ENCODE assay signal across 8 cellular contexts in the genomic region with DNA sequence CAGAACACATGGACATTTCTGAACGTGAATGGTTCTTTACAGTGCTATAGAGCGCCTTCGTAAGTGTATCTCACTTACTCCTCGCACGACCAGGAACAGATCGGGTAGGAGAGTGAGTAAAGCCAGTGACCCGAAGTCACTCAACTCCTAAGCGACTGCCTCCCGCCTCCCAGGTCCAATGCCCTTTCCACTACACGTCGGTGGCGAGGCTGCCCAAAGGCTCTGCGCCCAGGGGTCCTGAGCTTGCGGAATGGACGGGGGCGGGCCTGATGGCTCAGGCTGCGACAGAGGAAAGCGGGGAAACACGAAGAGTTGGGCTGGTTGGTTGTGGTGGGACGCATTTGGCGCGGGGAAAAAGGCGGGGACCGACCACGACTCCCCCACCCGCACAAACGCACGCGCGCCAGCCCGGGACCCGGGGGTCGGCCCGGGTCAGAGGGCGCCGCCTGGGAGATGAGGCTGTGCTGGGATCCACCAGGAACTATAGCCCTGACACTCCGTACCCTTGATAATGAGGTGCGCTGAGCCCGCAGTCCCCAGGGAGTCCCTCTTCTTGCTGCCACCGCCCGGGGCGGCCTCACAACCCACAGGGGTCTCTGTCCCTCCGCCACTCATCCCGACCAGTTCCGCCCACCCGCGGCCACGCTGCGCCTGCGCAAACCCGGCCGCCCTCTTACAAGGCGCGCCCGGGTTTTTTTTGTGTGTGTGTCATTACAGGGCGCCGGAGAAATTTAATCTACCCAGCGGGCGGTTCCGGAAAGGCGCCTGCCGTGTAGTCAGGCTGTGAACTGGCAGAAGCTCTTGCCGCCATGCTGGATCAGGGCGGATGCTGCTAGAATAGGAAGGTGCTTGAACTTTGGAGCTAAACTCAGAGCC. TPM values are rescaled to one million over a fixed set of nuclear protein-coding genes. Genes with fewer than 3 reads are reported as not detected.
DNase-seq lines count a peak whose midpoint lies in the region; ATAC-seq and TF ChIP-seq lines count a peak whose summit lies in the region.

BLOC1S5 (minus strand) TSS at position 628 of the 876 bp plus-strand sequence; CDS start at position 615, 13 bp downstream.

- no peaks in the 10 kb centered on the region for H3K9me3 ChIP-seq in IMR-90 (ENCODE audit: control insufficient read depth, insufficient read depth, low read length)
- H3K9me3 ChIP-seq in mononuclear cell (ENCODE audit: low read depth, low read length): no peaks in the 10 kb centered on the region

- POLR2A ChIA-PET in IMR-90 (lab: Charles Lee; ENCODE audit: unreplicated experiment): interaction anchor here (0.5 kb wide), 1 partner anchor 425 kb away, joined by 3 read pairs; no protein-coding TSS in a partner anchor

- peak within 1 kb of the TSS; percentile 91 for H3K4ac ChIP-seq in IMR-90 (ENCODE audit: low read depth, low read length)

- no TSS peak for BruUV-seq in IMR-90 (replicated peaks; lab: Mats Ljungman, UMichigan)

- peak within 1 kb of the TSS; percentile 92 for H4K5ac ChIP-seq in IMR-90 (ENCODE audit: low read depth, low read length)

- peak within 1 kb of the TSS; percentile 85 to 98 for H4K8ac ChIP-seq in IMR-90 (ENCODE audit: low read depth in 2 of 2, low read length in 2 of 2)

- no peaks in the 10 kb centered on the region for H3K27me3 ChIP-seq in IMR-90 (ENCODE audit: control insufficient read depth, insufficient read depth, low read length)
- no peaks in the 10 kb centered on the region for H3K27me3 ChIP-seq in mononuclear cell (ENCODE audit: insufficient read depth, low read length)

- TF ChIP-seq POLR2A in IMR-90 (IDR thresholded peaks at IDR 0.05; ENCODE audit: low read depth, low read length): peak; percentile 75

- ATAC-seq in GM21528 (IDR thresholded peaks at IDR 0.05; ENCODE audit: low FRiP score, unreplicated experiment) (peak; percentile 93), IMR-90 (ENCODE audit: low read depth) (peak; percentile 95)

- H3K9me1 ChIP-seq in IMR-90 (ENCODE audit: insufficient read depth, low read length): no peaks in the 10 kb centered on the region; the same call in 1 of the 2 replicates

- 0% methylated on average over 9 of the region's 64 CpGs; no CpG with 5 or more reads in 1 of the 2 experiments for WGBS in IMR-90 (ENCODE audit: extremely low coverage in 2 of 2, insufficient read length in 1 of 2), 2 experiments

- H3K14ac ChIP-seq in IMR-90 (replicated peaks; ENCODE audit: low read depth, low read length): peak within 1 kb of the TSS; percentile 86

- no peaks in the 10 kb centered on the region for H4K20me1 ChIP-seq in IMR-90 (ENCODE audit: insufficient read depth, low read length)

- DNase-seq in DMS 273 treated with DMSO at 0.1 percent for 48 hours (lab: John Stamatoyannopoulos, UW) (peak; percentile 94), IMR-90 (peak; percentile 97), OCI-M1 (lab: John Stamatoyannopoulos, UW) (peak; percentile 99), activated T-cell treated with anti-CD3 and anti-CD28 coated beads for 24 hours (ENCODE audit: low read depth) (peak; percentile 98), epithelial cell of esophagus (ENCODE audit: low read depth) (peak; percentile 98)
- peak; percentile 86 to 95 for DNase-seq in stimulated activated CD8-positive, alpha-beta memory T cell treated with anti-CD3 and anti-CD28 coated beads, Interleukin-4, amount 100 ng/mL, for 1 hour (ENCODE audit: low read depth in 2 of 2, low spot score in 1 of 2)

- H3K79me1 ChIP-seq in IMR-90 (ENCODE audit: low read depth in 1 of 2, low read length in 2 of 2): peaks cover 0 to 8% of the 10 kb centered on the region in 2 experiments; a peak in 1 of 4 replicates

- H3K23ac ChIP-seq in IMR-90 (ENCODE audit: low read depth, low read length): peak within 1 kb of the TSS; percentile 61; the same call in 1 of the 2 replicates

- CTCF ChIA-PET in IMR-90 (lab: Yijun Ruan, JAX): interaction anchor here (0.6 to 1.2 kb wide), 2 partner anchors 167 to 341 kb away, joined by 3 read pairs; no protein-coding TSS in a partner anchor

- peak within 1 kb of the TSS; percentile 62 for H2BK20ac ChIP-seq in IMR-90 (ENCODE audit: low read depth, low read length)

- peak within 1 kb of the TSS; percentile 68 for H4K91ac ChIP-seq in IMR-90 (ENCODE audit: insufficient read depth, low read depth, low read length)

- H3K36me3 ChIP-seq in IMR-90 (ENCODE audit: control insufficient read depth, insufficient read depth, low read length): no peaks in the 10 kb centered on the region

- in situ Hi-C loops in IMR-90 (cut with MboI; ENCODE audit: low sequenced_read_pairs): loop anchor here (25.0 kb wide), 1 partner anchor 777 kb away; no protein-coding TSS in a partner anchor

- H2BK15ac ChIP-seq in IMR-90 (ENCODE audit: low read depth, low read length): peak within 1 kb of the TSS; percentile 73

- peak within 1 kb of the TSS; percentile 78 for H2BK5ac ChIP-seq in IMR-90 (ENCODE audit: low read depth, low read length, poor library complexity, severe bottlenecking)

- H3K18ac ChIP-seq in IMR-90 (ENCODE audit: low read depth, low read length): peak within 1 kb of the TSS; percentile 38

- H3K27ac ChIP-seq in IMR-90 (ENCODE audit: insufficient read depth, low read length): peak within 1 kb of the TSS; percentile 80

- H3K9ac ChIP-seq in IMR-90 (ENCODE audit: low read depth, low read length): peak within 1 kb of the TSS; percentile 84

- H3K4me3 ChIP-seq in IMR-90 (ENCODE audit: insufficient read depth, low read depth, low read length) (peak within 1 kb of the TSS; percentile 82), epithelial cell of esophagus (ENCODE audit: low read length) (peak within 1 kb of the TSS; percentile 91), mononuclear cell (ENCODE audit: low read length) (peak within 1 kb of the TSS; percentile 90)

- H2AFZ ChIP-seq in IMR-90 (replicated peaks; ENCODE audit: low read length, poor library complexity): peak within 1 kb of the TSS; percentile 99

- intact Hi-C loops in IMR-90 (cut with micrococcal nuclease): loop anchor here (1.0 kb wide), 1 partner anchor 155 kb away; no protein-coding TSS in a partner anchor

- H3K4me1 ChIP-seq in IMR-90 (ENCODE audit: control insufficient read depth, insufficient read depth, low read length) (no peaks in the 10 kb centered on the region), mononuclear cell (ENCODE audit: insufficient read depth, low read length) (peaks cover 11% of the 10 kb centered on the region)

- H3K56ac ChIP-seq in IMR-90 (ENCODE audit: extremely low read depth, insufficient read depth, low read length): peak within 1 kb of the TSS; percentile 56

- peak within 1 kb of the TSS; percentile 91 for H2AK9ac ChIP-seq in IMR-90 (replicated peaks; ENCODE audit: low read depth, low read length, poor library complexity)

- peak within 1 kb of the TSS; percentile 84 for H2BK120ac ChIP-seq in IMR-90 (ENCODE audit: low read depth, low read length)

- 0 out of 2 replicates have a peak, but pooled peaks have one; percentile 6 for TF ChIP-seq CTCF in IMR-90 (conservative IDR thresholded peaks at IDR 0.05; ENCODE audit: low read depth, low read length)
- no peak for TF ChIP-seq CTCF in epithelial cell of esophagus (IDR thresholded peaks at IDR 0.05; ENCODE audit: insufficient read depth, low read depth, low read length, missing control alignments)

- peak within 1 kb of the TSS; percentile 73 for H3K4me2 ChIP-seq in IMR-90 (ENCODE audit: low read depth, low read length)

- peak; percentile 2; the same call in 1 of the 2 replicates for TF ChIP-seq RAD21 in IMR-90 (IDR thresholded peaks at IDR 0.05; ENCODE audit: low read length)

- peak within 1 kb of the TSS; percentile 73 for H2AK5ac ChIP-seq in IMR-90 (ENCODE audit: low read depth, low read length)

- dilution Hi-C loops in IMR-90 (cut with HindIII; ENCODE audit: low sequenced_read_pairs, unreplicated experiment): no loop called here

TF ChIP-seq in IMR-90, 13 proteins besides CTCF, POLR2A, EP300 and RAD21 (continues in another document):
- TF ChIP-seq FOS (IDR thresholded peaks at IDR 0.05; ENCODE audit: low read depth, low read length) (peak; percentile 26; the same call in 1 of the 2 replicates), MXI1 (IDR thresholded peaks at IDR 0.05; ENCODE audit: borderline replicate concordance, low read depth, low read length) (peak; percentile 29; the same call in 1 of the 2 replicates), CEBPB (IDR thresholded peaks at IDR 0.05; ENCODE audit: low read depth, low read length) (no peak), SMC3 (IDR thresholded peaks at IDR 0.05; ENCODE audit: low read depth, low read length) (no peak), MAZ (IDR thresholded peaks at IDR 0.05; ENCODE audit: borderline replicate concordance, low read depth, low read length) (no peak), CHD1 (IDR thresholded peaks at IDR 0.05; ENCODE audit: low read depth, low read length) (no peak), RFX5 (IDR thresholded peaks at IDR 0.05; ENCODE audit: low read depth, low read length) (no peak), MAFK (IDR thresholded peaks at IDR 0.05; ENCODE audit: low read depth, low read length) (no peak), RCOR1 (IDR thresholded peaks at IDR 0.05; ENCODE audit: insufficient replicate concordance, low read length) (no peak), NFE2L2 (IDR thresholded peaks at IDR 0.05; ENCODE audit: low read depth, low read length) (no peak)
- TF ChIP-seq, protein P1, sequence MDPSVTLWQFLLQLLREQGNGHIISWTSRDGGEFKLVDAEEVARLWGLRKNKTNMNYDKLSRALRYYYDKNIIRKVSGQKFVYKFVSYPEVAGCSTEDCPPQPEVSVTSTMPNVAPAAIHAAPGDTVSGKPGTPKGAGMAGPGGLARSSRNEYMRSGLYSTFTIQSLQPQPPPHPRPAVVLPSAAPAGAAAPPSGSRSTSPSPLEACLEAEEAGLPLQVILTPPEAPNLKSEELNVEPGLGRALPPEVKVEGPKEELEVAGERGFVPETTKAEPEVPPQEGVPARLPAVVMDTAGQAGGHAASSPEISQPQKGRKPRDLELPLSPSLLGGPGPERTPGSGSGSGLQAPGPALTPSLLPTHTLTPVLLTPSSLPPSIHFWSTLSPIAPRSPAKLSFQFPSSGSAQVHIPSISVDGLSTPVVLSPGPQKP (IDR thresholded peaks at IDR 0.05; ENCODE audit: borderline replicate concordance, low read depth, low read length): no peak
- TF ChIP-seq, protein P2, sequence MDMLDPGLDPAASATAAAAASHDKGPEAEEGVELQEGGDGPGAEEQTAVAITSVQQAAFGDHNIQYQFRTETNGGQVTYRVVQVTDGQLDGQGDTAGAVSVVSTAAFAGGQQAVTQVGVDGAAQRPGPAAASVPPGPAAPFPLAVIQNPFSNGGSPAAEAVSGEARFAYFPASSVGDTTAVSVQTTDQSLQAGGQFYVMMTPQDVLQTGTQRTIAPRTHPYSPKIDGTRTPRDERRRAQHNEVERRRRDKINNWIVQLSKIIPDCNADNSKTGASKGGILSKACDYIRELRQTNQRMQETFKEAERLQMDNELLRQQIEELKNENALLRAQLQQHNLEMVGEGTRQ (IDR thresholded peaks at IDR 0.05; ENCODE audit: low read depth, low read length): peak; percentile 21; the same call in 1 of the 2 replicates

RNA-seq across cellular contexts. Expression of gene BLOC1S5, which starts in this region (rescaled TPM):
- 17.2 and 18.3 TPM in 2 replicates for total RNA-seq in IMR-90 (2012; rRNA removed)
- polyA plus RNA-seq in IMR-90 (2012; rRNA removed): 4.3 and 4.8 TPM in 2 replicates
- 1.3 and 1.7 TPM in 2 replicates for polyA plus RNA-seq in IMR-90 (2012; cell fraction: cytosol; rRNA removed)
- 0.17 and 1.5 TPM in 2 replicates for polyA plus RNA-seq in IMR-90 (2012; cell fraction: nucleus; rRNA removed; ENCODE audit: low replicate concordance)
- total RNA-seq in mononuclear cell: 7.1 TPM

Comparison
In these comparisons a context has a peak if more than half of its experiments do, and no peak if none do; other contexts are left out.
1. Peak in every context shown above with its lines: DNase-seq, ATAC-seq, H3K4me3 ChIP-seq and H3K27ac ChIP-seq.